ENCODE assay signal across 17 cellular contexts in genomic region chr20:11852801-11853200, GRCh38.
A peak's percentile ranks its signal among the peaks of the same experiment; 100 is the strongest.
DNase-seq lines count a peak whose midpoint lies in the region; FAIRE-seq and TF ChIP-seq lines count a peak whose summit lies in the region.
"Had no signal": no experiment of that assay in that cellular context is flagged by ENCODE, and none has a peak within 500 bp of the region (broad histone marks: within the 10 kb centered on the region; RNA-seq: fewer than 3 reads in every experiment).

No MANE protein-coding gene starts in this region.

- H3K4me2 ChIP-seq in astrocyte (ENCODE audit: low read length), result no peak overlapping the region

- peaks cover 15% of the 10 kb centered on the region for H3K4me1 ChIP-seq in astrocyte (ENCODE audit: insufficient read depth, low read length)
- H3K4me1 ChIP-seq in sigmoid colon, result peaks cover 0 to 4% (median 0%) of the 10 kb centered on the region in 4 donors
- H3K4me1 ChIP-seq: Caco-2, tibial nerve had no signal

- H2AFZ ChIP-seq in astrocyte (ENCODE audit: low read depth, low read length), result no peak overlapping the region

- no peak overlapping the region for H3K4me3 ChIP-seq in AG10803 (ENCODE audit: low read length)
- no peak overlapping the region for H3K4me3 ChIP-seq in astrocyte (ENCODE audit: insufficient read depth, low read depth, low read length)
- H3K4me3 ChIP-seq in sigmoid colon, result no peak overlapping the region
- H3K4me3 ChIP-seq: colonic mucosa, tibial nerve had no signal

- no peak overlapping the region for H3K9ac ChIP-seq in astrocyte (ENCODE audit: low read length)

- no peak for FAIRE-seq in astrocyte (lab: Jason Lieb, UNC)
- FAIRE-seq: G401.6 had no signal

- no peak overlapping the region for H3K4me3 Mint-ChIP-seq in astrocyte (ENCODE audit: unreplicated experiment)
- H3K4me3 Mint-ChIP-seq: activated CD4-positive, alpha-beta T cell treated with anti-CD3 and anti-CD28 coated beads, Interleukin-2, amount 10 ng/mL, durations not matched to agents 7 days and 5 days had no signal

- no peak for TF ChIP-seq EP300 in sigmoid colon (IDR thresholded peaks at IDR 0.05)

- TF ChIP-seq CTCF in AG10803 (conservative IDR thresholded peaks at IDR 0.05; ENCODE audit: low read length) (no peak), astrocyte (IDR thresholded peaks at IDR 0.05; ENCODE audit: insufficient read depth, low read depth, low read length) (no peak), sigmoid colon (IDR thresholded peaks at IDR 0.05) (no peak)

- H3K9me3 Mint-ChIP-seq in astrocyte (ENCODE audit: unreplicated experiment), result no peaks in the 10 kb centered on the region
- H3K9me3 Mint-ChIP-seq: activated CD4-positive, alpha-beta T cell treated with anti-CD3 and anti-CD28 coated beads, Interleukin-2, amount 10 ng/mL, durations not matched to agents 7 days and 5 days had no signal

- H3K27me3 ChIP-seq in astrocyte (ENCODE audit: insufficient read depth, low read length) (no peaks in the 10 kb centered on the region), sigmoid colon (no peaks in the 10 kb centered on the region)
- H3K27me3 ChIP-seq: colonic mucosa, tibial nerve had no signal

- peaks cover 33% of the 10 kb centered on the region for H3K4me1 Mint-ChIP-seq in astrocyte (ENCODE audit: low read depth, unreplicated experiment)
- H3K4me1 Mint-ChIP-seq: activated CD4-positive, alpha-beta T cell treated with anti-CD3 and anti-CD28 coated beads, Interleukin-2, amount 10 ng/mL, durations not matched to agents 7 days and 5 days had no signal

- no peak for TF ChIP-seq POLR2A in sigmoid colon (IDR thresholded peaks at IDR 0.05)

- no peaks in the 10 kb centered on the region for H3K36me3 Mint-ChIP-seq in astrocyte (ENCODE audit: low read depth, unreplicated experiment)

- no peaks in the 10 kb centered on the region for H4K20me1 ChIP-seq in astrocyte (ENCODE audit: insufficient read depth, low read length)

- peak; percentile 39 for DNase-seq in AG10803 (ENCODE audit: low read depth)
- DNase-seq in HS-27A (ENCODE audit: low read depth), result peak; percentile 78
- no peak for DNase-seq in astrocyte (ENCODE audit: low read depth)
- DNase-seq in hepatic stellate cell (ENCODE audit: low spot score), result peak; percentile 34
- DNase-seq in NCI-H1092 treated with DMSO at 0.1 percent for 48 hours (lab: John Stamatoyannopoulos, UW), result no peak
- no peak for DNase-seq in posterior cingulate gyrus
- DNase-seq in hypothalamus (lab: John Stamatoyannopoulos, UW), result no peak
- no peak for DNase-seq in sigmoid colon
- DNase-seq: activated CD4-positive, alpha-beta T cell treated with anti-CD3 and anti-CD28 coated beads, Interleukin-2, amount 10 ng/mL, durations not matched to agents 7 days and 5 days; AML-193; Caco-2; colonic mucosa; NCI-H2227 treated with DMSO at 0.1 percent for 48 hours; right cardiac atrium; stimulated activated naive CD4-positive, alpha-beta T cell had no signal

- 73 to 82% methylated on average over 1 of the region's 1 CpG for WGBS in sigmoid colon, 2 donors

- no peaks in the 10 kb centered on the region for H3K9me3 ChIP-seq in astrocyte (ENCODE audit: insufficient read depth, low read depth, low read length)
- no peaks in the 10 kb centered on the region for H3K9me3 ChIP-seq in sigmoid colon
- H3K9me3 ChIP-seq: Caco-2, colonic mucosa, tibial nerve had no signal

- peak overlapping the region; percentile 48 for H3K27ac Mint-ChIP-seq in astrocyte (ENCODE audit: unreplicated experiment)
- H3K27ac Mint-ChIP-seq: activated CD4-positive, alpha-beta T cell treated with anti-CD3 and anti-CD28 coated beads, Interleukin-2, amount 10 ng/mL, durations not matched to agents 7 days and 5 days had no signal

- no peaks in the 10 kb centered on the region for H3K36me3 ChIP-seq in astrocyte (ENCODE audit: insufficient read depth, low read length)
- H3K36me3 ChIP-seq in sigmoid colon, result no peaks in the 10 kb centered on the region
- H3K36me3 ChIP-seq: colonic mucosa, tibial nerve had no signal

- no peaks in the 10 kb centered on the region for H3K27me3 Mint-ChIP-seq in astrocyte (ENCODE audit: low read depth, unreplicated experiment)
- H3K27me3 Mint-ChIP-seq: activated CD4-positive, alpha-beta T cell treated with anti-CD3 and anti-CD28 coated beads, Interleukin-2, amount 10 ng/mL, durations not matched to agents 7 days and 5 days had no signal

- no peaks in the 10 kb centered on the region for H3K79me2 ChIP-seq in astrocyte (ENCODE audit: insufficient read depth, low read length)

- intact Hi-C loops in posterior cingulate gyrus (cut with DNase I) (no loop called here), sigmoid colon (cut with DNase I) (no loop called here)

- H3K27ac ChIP-seq in astrocyte (ENCODE audit: low read depth, low read length) (no peak overlapping the region), sigmoid colon (no peak overlapping the region)
- H3K27ac ChIP-seq: colonic mucosa, tibial nerve had no signal

Comparison
In these comparisons a context has a peak if more than half of its experiments do, and no peak if none do; other contexts are left out.
1. DNase-seq: peak in AG10803 (single experiment), HS-27A (single experiment) and hepatic stellate cell (single experiment); none in astrocyte (single experiment), NCI-H1092 treated with DMSO at 0.1 percent for 48 hours (single experiment), posterior cingulate gyrus (0 of 10), hypothalamus (0 of 51) and sigmoid colon (single experiment).